8 cellular contexts compared by ENCODE assay signal in the genomic region with DNA sequence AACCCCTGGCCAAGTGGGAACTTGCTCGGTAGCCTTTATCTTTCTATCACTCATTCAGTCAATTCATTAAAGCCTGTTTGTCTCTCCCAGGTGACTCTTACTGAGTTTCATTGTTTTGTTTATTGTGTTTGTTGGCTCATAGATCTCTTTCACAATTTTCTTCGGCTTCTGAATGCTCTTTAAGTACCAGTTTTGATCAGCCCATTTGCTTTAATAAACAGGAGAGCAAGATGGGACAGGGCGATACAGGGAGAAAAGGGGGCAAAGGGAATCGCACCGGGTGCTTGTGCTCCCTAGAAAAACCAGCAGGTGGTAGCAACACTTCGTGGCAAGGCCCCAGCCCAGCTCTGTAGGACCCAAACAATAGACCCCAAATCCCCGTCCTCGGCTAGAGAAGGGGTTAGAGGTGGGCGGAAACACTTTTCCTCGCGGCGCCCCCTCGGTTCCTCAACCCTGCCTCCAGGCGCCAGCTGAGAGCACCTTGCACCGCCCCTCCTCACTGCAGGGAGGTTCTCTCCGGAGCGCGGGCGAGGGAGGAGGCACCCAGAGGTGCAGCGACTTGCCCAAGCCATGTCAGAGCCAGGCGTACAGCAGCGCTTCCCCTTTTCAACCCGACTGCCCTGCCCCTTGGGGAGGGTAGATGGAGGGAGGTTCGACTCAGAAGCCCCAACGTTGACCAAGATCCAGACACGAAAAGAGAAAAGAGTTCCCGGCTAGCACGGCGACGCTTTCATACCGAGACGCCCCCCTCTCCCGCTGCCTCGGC. TPM values are rescaled to one million over a fixed set of nuclear protein-coding genes. Genes with fewer than 3 reads are reported as not detected.
DNase-seq lines count a peak whose midpoint lies in the region; ATAC-seq, FAIRE-seq and TF ChIP-seq lines count a peak whose summit lies in the region.

No MANE protein-coding gene starts in this region.

- H3K27ac ChIP-seq in gastrocnemius medialis = peak overlapping the region; percentile 19 to 62 (median 56)

- H3K36me3 ChIP-seq in H7 (replicated peaks; ENCODE audit: control insufficient read depth, insufficient read depth, low read length) (no peaks in the 10 kb centered on the region), gastrocnemius medialis (no peaks in the 10 kb centered on the region)

- FAIRE-seq in RCC 7860 (lab: Jason Lieb, UNC) = no peak

- TF ChIP-seq CTCF in GM12864 (IDR thresholded peaks at IDR 0.05; ENCODE audit: low read depth, low read length, missing control alignments) = peak; percentile 82
- TF ChIP-seq CTCF in gastrocnemius medialis (IDR thresholded peaks at IDR 0.05 in 4 of 5, conservative IDR thresholded peaks at IDR 0.05 in 1 of 5) = peak; percentile 41 to 70 (median 64)

- ATAC-seq in gastrocnemius medialis = peak; percentile 62 to 75

- intact Hi-C loops in gastrocnemius medialis (cut with DNase I; ENCODE audit: low total_unique reads) = loop anchor here (1.0 to 5.0 kb wide), 3 partner anchors 12 to 358 kb away; no protein-coding TSS in a partner anchor

- peaks cover 30% of the 10 kb centered on the region for H3K27me3 ChIP-seq in H7 (ENCODE audit: control insufficient read depth, insufficient read depth, low read length)
- no peaks in the 10 kb centered on the region for H3K27me3 ChIP-seq in gastrocnemius medialis

- TF ChIP-seq POLR2A in gastrocnemius medialis (IDR thresholded peaks at IDR 0.05) = no peak

- DNase-seq in GM12864 (ENCODE audit: low read depth) = peak; percentile 41
- DNase-seq in H7 = peak; percentile 91
- DNase-seq in LHCN-M2 (ENCODE audit: low read depth) = peak; percentile 52
- DNase-seq in T-helper 22 cell (ENCODE audit: low read depth) = peak; percentile 48
- peak; percentile 74 for DNase-seq in astrocyte of the hippocampus (ENCODE audit: low read depth, low spot score)
- peak; percentile 47 for DNase-seq in iPS DF 19.7 (ENCODE audit: low read depth, low spot score)
- no peak for DNase-seq in gastrocnemius medialis
- no peak for DNase-seq in RCC 7860 (ENCODE audit: low spot score)

- in situ Hi-C loops in gastrocnemius medialis (cut with MboI; ENCODE audit: low sequenced_read_pairs in 4 of 4) = loop anchor here (10.0 to 25.0 kb wide), 3 partner anchors 151 to 361 kb away; a partner anchor contains a TSS

- peak overlapping the region; percentile 58 for H3K4me3 ChIP-seq in GM12864 (ENCODE audit: low read depth, low read length)
- peak overlapping the region; percentile 81 for H3K4me3 ChIP-seq in H7 (ENCODE audit: insufficient read depth, low read depth, low read length)
- H3K4me3 ChIP-seq in gastrocnemius medialis = peak overlapping the region; percentile 72 to 81 (median 76)

- H3K9me3 ChIP-seq in gastrocnemius medialis = no peaks in the 10 kb centered on the region

- peaks cover 2 to 12% of the 10 kb centered on the region in 2 donors for H3K4me1 ChIP-seq in gastrocnemius medialis

RNA-seq across cellular contexts. Expression of a gene that starts 1.0 kb away (rescaled TPM):
- total RNA-seq in H7 (2014; rRNA removed; shearing (Covaris generic)) = 4.0 and 8.8 TPM in 2 replicates
- total RNA-seq in LHCN-M2 (2014; rRNA removed) = 0.32 and 0.69 TPM in 2 replicates
- 1.8 TPM for polyA plus RNA-seq in LHCN-M2 (2012)
- total RNA-seq in gastrocnemius medialis = 1 to 10 TPM; 2.0 to 8.9 (median 2.8) TPM

RNA-seq across cellular contexts. Expression of a gene that starts 31.6 kb away (rescaled TPM):
- 0.17 and 0.22 TPM in 2 replicates for total RNA-seq in H7 (2014; rRNA removed; shearing (Covaris generic))
- total RNA-seq in LHCN-M2 (2014; rRNA removed) (not detected in 2 replicates), gastrocnemius medialis (not detected)
- not detected for polyA plus RNA-seq in LHCN-M2 (2012)

Comparison
In these comparisons a context has a peak if more than half of its experiments do, and no peak if none do; other contexts are left out.
1. DNase-seq: peak in GM12864 (single experiment), H7 (single experiment), LHCN-M2 (single experiment), T-helper 22 cell (single experiment), astrocyte of the hippocampus (single experiment) and iPS DF 19.7 (single experiment); none in gastrocnemius medialis (0 of 2) and RCC 7860 (single experiment).
2. Peak in every context shown above with its lines, with median percentiles within 50 percentile points of each other: H3K4me3 ChIP-seq.